1 cellular context compared by ENCODE assay signal in the genomic region with DNA sequence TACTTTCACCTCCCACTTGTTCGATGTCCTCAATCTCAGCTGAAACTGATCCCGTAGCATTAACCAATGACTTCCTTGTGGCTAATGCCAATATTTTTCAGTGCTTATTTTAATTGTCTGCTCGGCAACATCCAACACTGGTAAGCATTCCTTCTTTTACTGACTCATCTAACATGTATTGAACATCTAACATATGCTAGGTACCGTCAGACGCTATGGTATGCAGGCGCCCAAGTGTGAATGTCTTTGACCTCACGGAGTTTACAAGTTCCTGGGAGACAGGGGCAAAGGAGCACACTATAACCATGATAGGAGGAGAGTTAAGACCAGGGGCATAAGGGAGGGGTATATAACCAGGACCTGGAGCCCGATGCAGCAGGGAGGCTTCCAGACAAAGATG.
A peak's percentile ranks its signal among the peaks of the same experiment; 100 is the strongest.
TF ChIP-seq lines count a peak whose summit lies in the region.

No MANE protein-coding gene starts in this region.

TF ChIP-seq in IMR-90, 13 proteins besides CTCF, POLR2A, EP300 and RAD21:
- TF ChIP-seq CHD1 (IDR thresholded peaks at IDR 0.05; ENCODE audit: low read depth, low read length) (no peak), SMC3 (IDR thresholded peaks at IDR 0.05; ENCODE audit: low read depth, low read length) (no peak), BHLHE40 (IDR thresholded peaks at IDR 0.05; ENCODE audit: low read depth, low read length) (no peak), USF2 (IDR thresholded peaks at IDR 0.05; ENCODE audit: low read depth, low read length) (no peak), MAFK (IDR thresholded peaks at IDR 0.05; ENCODE audit: low read depth, low read length) (peak; percentile 47; the same call in 1 of the 2 replicates)
